Comparison of ENCODE assay signal across 8 cellular contexts in the genomic region with DNA sequence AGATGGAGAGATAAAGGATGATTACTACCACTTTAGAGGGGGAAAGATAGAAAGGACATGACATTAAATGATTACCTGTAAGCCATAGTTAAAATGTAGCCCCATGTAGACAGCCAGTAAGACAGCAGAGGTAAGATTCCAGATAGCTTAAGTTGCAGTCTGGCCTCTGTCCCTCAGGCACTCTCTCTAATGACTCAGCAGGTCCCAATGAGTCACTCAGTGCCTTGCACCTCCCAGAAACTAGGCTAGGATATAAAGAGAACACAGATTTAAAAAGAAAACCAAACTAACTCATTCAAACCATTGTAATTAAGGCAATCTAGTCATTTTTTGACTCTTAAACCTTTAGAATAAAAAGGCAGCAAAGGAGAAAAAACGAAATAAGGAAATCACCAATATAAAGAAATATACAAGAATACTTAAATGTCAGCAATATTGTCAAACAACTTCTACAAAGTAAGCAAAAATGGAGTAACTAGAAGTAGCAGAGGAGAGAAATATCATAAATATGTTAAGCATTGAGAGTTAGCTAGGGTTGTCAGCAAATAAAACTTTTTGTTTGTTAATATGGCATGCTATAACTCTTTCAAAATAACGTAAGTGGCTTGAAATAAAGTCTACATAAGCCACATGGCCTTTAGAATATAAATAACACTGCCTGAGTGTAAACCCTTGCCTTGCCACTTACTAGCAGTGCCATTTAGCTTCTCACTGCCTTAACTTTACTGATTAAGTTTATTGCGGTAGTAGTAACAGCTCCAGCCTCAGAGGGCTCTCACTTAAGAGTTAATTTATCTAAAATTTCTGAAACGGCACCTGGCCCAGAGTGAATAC. TPM values are rescaled to one million over a fixed set of nuclear protein-coding genes. Genes with fewer than 3 reads are reported as not detected.
A peak's percentile ranks its signal among the peaks of the same experiment; 100 is the strongest.
DNase-seq lines count a peak whose midpoint lies in the region; ATAC-seq and TF ChIP-seq lines count a peak whose summit lies in the region.

No MANE protein-coding gene starts in this region.

- peaks cover 5% of the 10 kb centered on the region for H3K9me3 ChIP-seq in mucosa of descending colon

- TF ChIP-seq CTCF in choroid plexus epithelial cell (conservative IDR thresholded peaks at IDR 0.05; ENCODE audit: low read depth, low read length) (no peak), mucosa of descending colon (IDR thresholded peaks at IDR 0.05) (no peak)

- H3K4me3 ChIP-seq in choroid plexus epithelial cell (ENCODE audit: low read depth, low read length) = no peak overlapping the region
- H3K4me3 ChIP-seq in mucosa of descending colon = no peak overlapping the region

- no peaks in the 10 kb centered on the region for H3K4me1 ChIP-seq in mucosa of descending colon (ENCODE audit: low read depth)

- ATAC-seq in mucosa of descending colon (peak; percentile 91), HG03521 (IDR thresholded peaks at IDR 0.05; ENCODE audit: unreplicated experiment) (no peak)

- intact Hi-C loops in mucosa of descending colon (cut with DNase I, micrococcal nuclease) = no loop called here

- H3K36me3 ChIP-seq in mucosa of descending colon (ENCODE audit: low read depth) = no peaks in the 10 kb centered on the region

- peak; percentile 77 for DNase-seq in DMS53 treated with DMSO at 0.1 percent for 48 hours (lab: John Stamatoyannopoulos, UW; ENCODE audit: unreplicated experiment)
- peak; percentile 87 for DNase-seq in LoVo (ENCODE audit: low spot score)
- DNase-seq in choroid plexus epithelial cell (ENCODE audit: low read depth) = peak; percentile 86
- no peak for DNase-seq in mucosa of descending colon
- no peak for DNase-seq in COLO668 (lab: John Stamatoyannopoulos, UW; ENCODE audit: unreplicated experiment)
- DNase-seq in activated CD4-positive, alpha-beta T cell treated with anti-CD3 and anti-CD28 coated beads for 1 hour = no peak
- no peak for DNase-seq in NCI-H2081 (lab: John Stamatoyannopoulos, UW)

RNA-seq across cellular contexts. Expression of a gene that starts 48.5 kb away (rescaled TPM):
- 10 to 100 TPM; 37.2 to 49.6 (median 39.7) TPM for total RNA-seq in mucosa of descending colon

Comparison
In these comparisons a context has a peak if more than half of its experiments do, and no peak if none do; other contexts are left out.
1. DNase-seq: peak in DMS53 treated with DMSO at 0.1 percent for 48 hours (single experiment), LoVo (single experiment) and choroid plexus epithelial cell (single experiment); none in mucosa of descending colon (0 of 3), COLO668 (single experiment), activated CD4-positive, alpha-beta T cell treated with anti-CD3 and anti-CD28 coated beads for 1 hour (single experiment) and NCI-H2081 (0 of 2).